9 cellular contexts compared by ENCODE assay signal in genomic region chr15:57866149-57866736, GRCh38.
DNase-seq lines count a peak whose midpoint lies in the region; ATAC-seq and TF ChIP-seq lines count a peak whose summit lies in the region.
"Had no signal": no experiment of that assay in that cellular context is flagged by ENCODE, and none has a peak within 500 bp of the region (broad histone marks: within the 10 kb centered on the region; RNA-seq: fewer than 3 reads in every experiment).

No MANE protein-coding gene starts in this region.

- no peak for ATAC-seq in GM21717 (IDR thresholded peaks at IDR 0.05; ENCODE audit: unreplicated experiment)

- H3K4me3 ChIP-seq in LNCaP clone FGC (ENCODE audit: low read depth, low read length) (no peak overlapping the region), astrocyte of the spinal cord (ENCODE audit: low read depth, low read length) (no peak overlapping the region)
- H3K4me3 ChIP-seq: BLaER1 had no signal

- TF ChIP-seq CTCF in LNCaP clone FGC (IDR thresholded peaks at IDR 0.05; ENCODE audit: control insufficient read depth, extremely low read depth, insufficient read depth), result peak; percentile 78
- peak; percentile 84 for TF ChIP-seq CTCF in astrocyte of the spinal cord (IDR thresholded peaks at IDR 0.05; ENCODE audit: low read depth, low read length)

- in situ Hi-C loops in astrocyte of the spinal cord (cut with HindIII; ENCODE audit: low sequenced_read_pairs), result no loop called here

- peak; percentile 4 for DNase-seq in DMS79 treated with DMSO at 0.1 percent for 48 hours (lab: John Stamatoyannopoulos, UW)
- no peak for DNase-seq in DMS79 (lab: John Stamatoyannopoulos, UW)
- DNase-seq in LNCaP clone FGC (ENCODE audit: low read depth), result peak; percentile 17
- DNase-seq in SW480 (ENCODE audit: low spot score), result peak; percentile 32
- DNase-seq in astrocyte of the spinal cord (ENCODE audit: low read depth, low spot score), result peak; percentile 43
- peak; percentile 80 for DNase-seq in islet precursor cell
- peak; percentile 12 to 54 (median 27) for DNase-seq in stimulated activated CD4-positive, alpha-beta T cell treated with anti-CD3 and anti-CD28 coated beads, TNF-alpha, amount 100 ng/mL, for 24 hours (ENCODE audit: low read depth in 3 of 3)
